In the genomic region with DNA sequence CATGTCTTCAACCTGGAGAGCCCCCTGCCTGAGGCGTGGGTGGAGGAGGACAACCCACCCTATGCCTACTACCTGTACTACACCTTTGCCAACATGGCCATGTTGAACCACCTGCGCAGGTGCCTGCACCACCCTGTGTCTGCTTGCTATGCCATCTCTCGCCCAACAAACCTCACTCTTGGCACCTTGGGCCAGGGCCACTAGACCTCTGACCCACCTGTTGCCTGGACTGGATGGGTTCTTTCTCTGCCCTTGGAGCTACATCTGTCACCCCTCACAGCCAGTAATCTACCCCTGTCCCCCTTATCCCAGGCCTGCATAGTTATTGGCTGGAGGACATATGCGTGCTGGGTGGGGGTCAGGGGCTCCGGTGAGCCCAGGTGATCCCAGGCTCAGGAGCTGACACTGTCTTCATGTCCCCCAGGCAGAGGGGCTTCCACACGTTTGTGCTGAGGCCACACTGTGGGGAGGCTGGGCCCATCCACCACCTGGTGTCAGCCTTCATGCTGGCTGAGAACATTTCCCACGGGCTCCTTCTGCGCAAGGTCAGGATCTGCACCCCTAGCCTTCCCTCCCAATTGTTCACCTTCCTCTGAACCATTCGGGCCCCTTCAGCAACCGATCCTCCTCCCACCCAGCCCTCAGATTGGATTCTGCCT, we compare ENCODE assay signal across 21 cellular contexts. TPM values are rescaled to one million over a fixed set of nuclear protein-coding genes. Genes with fewer than 3 reads are reported as not detected.
DNase-seq lines count a peak whose midpoint lies in the region; ATAC-seq and TF ChIP-seq lines count a peak whose summit lies in the region.
"Had no signal": no experiment of that assay in that cellular context is flagged by ENCODE, and none has a peak within 500 bp of the region (broad histone marks: within the 10 kb centered on the region; RNA-seq: fewer than 3 reads in every experiment).

No MANE protein-coding gene starts in this region.

- POLR2A ChIA-PET in SK-N-SH (lab: Yijun Ruan, JAX): interaction anchor here (4.3 kb wide), 1 partner anchor 81 kb away, joined by 26 read pairs; a partner anchor contains a TSS

- H4K20me1 ChIP-seq in SK-N-SH (ENCODE audit: insufficient read depth) (peaks cover 20% of the 10 kb centered on the region), neural progenitor cell (ENCODE audit: low read depth) (peaks cover 9% of the 10 kb centered on the region)

- TF ChIP-seq CTCF in SK-N-SH (IDR thresholded peaks at IDR 0.05): no peak
- no peak for TF ChIP-seq CTCF in GM13976 (IDR thresholded peaks at IDR 0.05; ENCODE audit: borderline replicate concordance, control extremely low read depth, extremely low read depth, insufficient read depth, missing control alignments)
- no peak for TF ChIP-seq CTCF in neural progenitor cell (IDR thresholded peaks at IDR 0.05)

- peaks cover 2% of the 10 kb centered on the region for H3K27me3 Mint-ChIP-seq in neural progenitor cell (ENCODE audit: insufficient read depth, low read depth)

- H3K9me3 ChIP-seq in SK-N-SH (no peaks in the 10 kb centered on the region; the same call in 1 of the 2 replicates), neural progenitor cell (ENCODE audit: low read depth) (no peaks in the 10 kb centered on the region)

- DNase-seq in SK-N-SH: peak; percentile 12
- peak; percentile 22 for DNase-seq in GM13976 (ENCODE audit: low spot score)
- no peak for DNase-seq in neural progenitor cell (ENCODE audit: low spot score)
- DNase-seq in NCI-H524 (lab: John Stamatoyannopoulos, UW): no peak
- DNase-seq in activated gamma-delta T cell (lab: John Stamatoyannopoulos, UW): no peak
- DNase-seq: AML-193, COR-L47, DMS 273 treated with DMSO at 0.1 percent for 48 hours, KBM-7, NCI-H1105 treated with DMSO at 0.1 percent for 48 hours, NCI-H1694, NCI-H2081 treated with DMSO at 0.1 percent for 48 hours, NCI-H446 treated with DMSO at 0.1 percent for 48 hours, RPMI8226, SIG-M5 had no signal

- CTCF ChIA-PET in SK-N-SH (lab: Yijun Ruan, JAX): interaction anchor here (0.5 to 11.9 kb wide), 16 partner anchors 8 to 354 kb away, joined by 3 to 114 read pairs (median 3); a partner anchor contains a TSS

- WGBS in SK-N-SH (ENCODE audit: low lambda C conversion rate): 97% methylated on average over 7 of the region's 10 CpGs

- H3F3A ChIP-seq in SK-N-SH (replicated peaks; ENCODE audit: insufficient read depth) (peaks cover 4% of the 10 kb centered on the region), neural progenitor cell (ENCODE audit: low read depth) (peaks cover 9% of the 10 kb centered on the region)

- H3K79me2 ChIP-seq in SK-N-SH (ENCODE audit: insufficient read depth): peaks cover 7% of the 10 kb centered on the region; the same call in 1 of the 2 replicates
- peaks cover 5% of the 10 kb centered on the region for H3K79me2 ChIP-seq in neural progenitor cell (ENCODE audit: low read depth)

- H3K4me1 ChIP-seq in SK-N-SH (ENCODE audit: control insufficient read depth in 1 of 2, insufficient read depth in 2 of 2, low read depth in 1 of 2, low read length in 1 of 2) (peaks cover 0 to 43% of the 10 kb centered on the region in 2 experiments; a peak in 2 of 4 replicates), neural progenitor cell (peaks cover 12% of the 10 kb centered on the region)

- H3K27ac Mint-ChIP-seq in neural progenitor cell: peak overlapping the region; percentile 13

- H3K4me2 ChIP-seq in SK-N-SH: no peak overlapping the region
- H3K4me2 ChIP-seq in neural progenitor cell: no peak overlapping the region

- peaks cover 20 to 55% of the 10 kb centered on the region in 2 experiments for H3K36me3 ChIP-seq in SK-N-SH (replicated peaks in 1 of 2; ENCODE audit: control insufficient read depth in 1 of 2, insufficient read depth in 2 of 2, low read length in 1 of 2)
- H3K36me3 ChIP-seq in neural progenitor cell: no peaks in the 10 kb centered on the region

- H3K9ac ChIP-seq in SK-N-SH: no peak overlapping the region
- H3K9ac ChIP-seq in neural progenitor cell: no peak overlapping the region

- H3K36me3 Mint-ChIP-seq in neural progenitor cell: peaks cover 24% of the 10 kb centered on the region

- H3K4me3 ChIP-seq in SK-N-SH (ENCODE audit: low read depth in 2 of 2, low read length in 1 of 2): no peak overlapping the region
- H3K4me3 ChIP-seq in neural progenitor cell: no peak overlapping the region

- H3K4me3 Mint-ChIP-seq in neural progenitor cell: no peak overlapping the region

- no peaks in the 10 kb centered on the region for H3K9me2 ChIP-seq in SK-N-SH

- no peak for TF ChIP-seq EP300 in SK-N-SH (IDR thresholded peaks at IDR 0.05; ENCODE audit: borderline replicate concordance in 1 of 2, low read depth in 1 of 2, low read length in 1 of 2)

- in situ Hi-C loops in GM13976 (cut with MboI; ENCODE audit: low sequenced_read_pairs, unreplicated experiment): no loop called here

- ATAC-seq in SK-N-SH treated with all-trans-retinoic acid at 6 μM for 48 hours: no peak
- ATAC-seq in HG03460 (IDR thresholded peaks at IDR 0.05; ENCODE audit: unreplicated experiment): no peak

- H3K27ac ChIP-seq in SK-N-SH (ENCODE audit: low read depth in 2 of 2, low read length in 1 of 2) (peak overlapping the region in 1 of 2 experiments; percentile 11; a peak in 1 of 4 replicates), cingulate gyrus (ENCODE audit: low read depth, low read length) (peak overlapping the region; percentile 10), neural progenitor cell (no peak overlapping the region)
- H3K27ac ChIP-seq: 22Rv1, C4-2B had no signal

- H3K4me1 Mint-ChIP-seq in neural progenitor cell: peaks cover 5% of the 10 kb centered on the region

- H2AFZ ChIP-seq in SK-N-SH (ENCODE audit: low read depth): no peak overlapping the region
- H2AFZ ChIP-seq in neural progenitor cell (replicated peaks): no peak overlapping the region

- TF ChIP-seq RAD21 in SK-N-SH (IDR thresholded peaks at IDR 0.05; ENCODE audit: low read length): no peak

- no peaks in the 10 kb centered on the region for H3K27me3 ChIP-seq in SK-N-SH (ENCODE audit: insufficient read depth)
- no peaks in the 10 kb centered on the region for H3K27me3 ChIP-seq in neural progenitor cell

- H3K9me3 Mint-ChIP-seq in neural progenitor cell: no peaks in the 10 kb centered on the region

TF ChIP-seq in SK-N-SH, 30 proteins besides CTCF, POLR2A, EP300 and RAD21:
- no peak for TF ChIP-seq GATA2 (CRISPR knock-in tag; IDR thresholded peaks at IDR 0.05)
- TF ChIP-seq, protein P1, sequence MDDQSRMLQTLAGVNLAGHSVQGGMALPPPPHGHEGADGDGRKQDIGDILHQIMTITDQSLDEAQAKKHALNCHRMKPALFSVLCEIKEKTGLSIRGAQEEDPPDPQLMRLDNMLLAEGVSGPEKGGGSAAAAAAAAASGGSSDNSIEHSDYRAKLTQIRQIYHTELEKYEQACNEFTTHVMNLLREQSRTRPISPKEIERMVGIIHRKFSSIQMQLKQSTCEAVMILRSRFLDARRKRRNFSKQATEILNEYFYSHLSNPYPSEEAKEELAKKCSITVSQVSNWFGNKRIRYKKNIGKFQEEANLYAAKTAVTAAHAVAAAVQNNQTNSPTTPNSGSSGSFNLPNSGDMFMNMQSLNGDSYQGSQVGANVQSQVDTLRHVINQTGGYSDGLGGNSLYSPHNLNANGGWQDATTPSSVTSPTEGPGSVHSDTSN (IDR thresholded peaks at IDR 0.05): no peak
- TF ChIP-seq FOXJ3 (CRISPR knock-in tag; IDR thresholded peaks at IDR 0.05): no peak
- no peak for TF ChIP-seq JUND (IDR thresholded peaks at IDR 0.05)

TF ChIP-seq in SK-N-SH treated with all-trans-retinoic acid at 6 μM for 48 hours, 23 proteins besides CTCF, POLR2A, EP300 and RAD21:
- no peak for TF ChIP-seq TOX (CRISPR knock-in tag; IDR thresholded peaks at IDR 0.05; ENCODE audit: borderline replicate concordance)
- no peak for TF ChIP-seq SNAI2 (CRISPR knock-in tag; IDR thresholded peaks at IDR 0.05)
- TF ChIP-seq PPARA (CRISPR knock-in tag; IDR thresholded peaks at IDR 0.05; ENCODE audit: borderline replicate concordance): no peak
TF ChIP-seq in SK-N-SH treated with all-trans-retinoic acid at 6 μM for 48 hours: peak in this region for 0.

RNA-seq across cellular contexts. Expression of a gene that starts 9.9 kb away (rescaled TPM):
- 59.1 and 63.7 TPM in 2 replicates for polyA plus RNA-seq in SK-N-SH (2012; rRNA removed)
- polyA plus RNA-seq in SK-N-SH (2012; cell fraction: cytosol; rRNA removed): 14.5 and 22.9 TPM in 2 replicates
- polyA plus RNA-seq in SK-N-SH (2012; cell fraction: nucleus; rRNA removed): 359 and 387 TPM in 2 replicates
- 22.9 and 49.8 TPM in 2 replicates for total RNA-seq in neural progenitor cell (ENCODE audit: low replicate concordance)

RNA-seq across cellular contexts. Expression of a gene that starts 10.1 kb away (rescaled TPM):
- polyA plus RNA-seq in SK-N-SH (2012; rRNA removed): 0.16 TPM in 2 replicates
- polyA plus RNA-seq in SK-N-SH (2012; cell fraction: cytosol; rRNA removed): 0.14 and 0.18 TPM in 2 replicates
- 0.04 and 0.19 TPM in 2 replicates for polyA plus RNA-seq in SK-N-SH (2012; cell fraction: nucleus; rRNA removed)
- total RNA-seq in neural progenitor cell (ENCODE audit: low replicate concordance): 0.25 TPM in 1 of 2 replicates, not detected in the other

RNA-seq across cellular contexts. Expression of a gene that starts 26.4 kb away (rescaled TPM):
- 34.2 and 36.1 TPM in 2 replicates for polyA plus RNA-seq in SK-N-SH (2012; rRNA removed)
- polyA plus RNA-seq in SK-N-SH (2012; cell fraction: cytosol; rRNA removed): 25.0 and 27.9 TPM in 2 replicates
- 35.2 and 36.6 TPM in 2 replicates for polyA plus RNA-seq in SK-N-SH (2012; cell fraction: nucleus; rRNA removed)
- total RNA-seq in neural progenitor cell (ENCODE audit: low replicate concordance): 4.3 and 17.3 TPM in 2 replicates

RNA-seq across cellular contexts. Expression of a gene that starts 38.4 kb away (rescaled TPM):
- 70.2 and 97.6 TPM in 2 replicates for polyA plus RNA-seq in SK-N-SH (2012; rRNA removed)
- 23.0 and 24.2 TPM in 2 replicates for polyA plus RNA-seq in SK-N-SH (2012; cell fraction: cytosol; rRNA removed)
- polyA plus RNA-seq in SK-N-SH (2012; cell fraction: nucleus; rRNA removed): 693 and 732 TPM in 2 replicates
- total RNA-seq in neural progenitor cell (ENCODE audit: low replicate concordance): 15.6 and 24.2 TPM in 2 replicates

RNA-seq across cellular contexts. Expression of a gene that starts 58.1 kb away (rescaled TPM):
- not detected in 2 replicates for polyA plus RNA-seq in SK-N-SH (2012; rRNA removed)
- 0.03 TPM in 2 replicates for polyA plus RNA-seq in SK-N-SH (2012; cell fraction: cytosol; rRNA removed)
- 0.14 and 0.17 TPM in 2 replicates for polyA plus RNA-seq in SK-N-SH (2012; cell fraction: nucleus; rRNA removed)
- total RNA-seq in neural progenitor cell (ENCODE audit: low replicate concordance): 13.8 and 20.8 TPM in 2 replicates
- total RNA-seq: HepG2 had no signal

Comparison
In these comparisons a context has a peak if more than half of its experiments do, and no peak if none do; other contexts are left out.
1. DNase-seq: peak in SK-N-SH (single experiment) and GM13976 (single experiment); none in neural progenitor cell (single experiment), NCI-H524 (0 of 2) and activated gamma-delta T cell (single experiment).